Comparison of ENCODE assay signal across 11 cellular contexts in genomic region chr2:67649331-67650071, GRCh38.
A peak's percentile ranks its signal among the peaks of the same experiment; 100 is the strongest.
DNase-seq lines count a peak whose midpoint lies in the region; ATAC-seq and TF ChIP-seq lines count a peak whose summit lies in the region.
"Had no signal": no experiment of that assay in that cellular context is flagged by ENCODE, and none has a peak within 500 bp of the region (broad histone marks: within the 10 kb centered on the region; RNA-seq: fewer than 3 reads in every experiment).

No MANE protein-coding gene starts in this region.

- DNase-seq in NCI-H2081 (lab: John Stamatoyannopoulos, UW) (peak; percentile 8 to 64), NCI-H2081 treated with DMSO at 0.1 percent for 48 hours (lab: John Stamatoyannopoulos, UW) (no peak), type B pancreatic cell (ENCODE audit: extremely low spot score, unreplicated experiment) (no peak), GDM1 (lab: John Stamatoyannopoulos, UW) (no peak), hypothalamus (lab: John Stamatoyannopoulos, UW) (no peak)
- DNase-seq: 8988T; activated T-cell treated with anti-CD3 and anti-CD28 coated beads, Interleukin-2, amount 50 U/mL, for 48 hours had no signal

- H3K27ac ChIP-seq in liver (ENCODE audit: low read depth in 1 of 2, low read length in 2 of 2), result peak overlapping the region in 1 of 2 donors; percentile 19

- H3K9ac ChIP-seq in liver (ENCODE audit: low read depth in 1 of 2, low read length in 2 of 2), result no peak overlapping the region

- peaks cover 34% of the 10 kb centered on the region for H3K4me1 Mint-ChIP-seq in brain
- H3K4me1 Mint-ChIP-seq in type B pancreatic cell (ENCODE audit: unreplicated experiment), result peaks cover 42% of the 10 kb centered on the region

- peak in 1 of 2 donors; percentile 4 for TF ChIP-seq RAD21 in liver (IDR thresholded peaks at IDR 0.05)

- WGBS in liver, result 69% methylated on average over 8 of the region's 8 CpGs

- no peak for TF ChIP-seq CTCF in brain (conservative IDR thresholded peaks at IDR 0.05)
- no peak for TF ChIP-seq CTCF in liver (IDR thresholded peaks at IDR 0.05; ENCODE audit: low read depth, low read length, missing input control)
- TF ChIP-seq CTCF in type B pancreatic cell (conservative IDR thresholded peaks at IDR 0.05), result no peak

- no peaks in the 10 kb centered on the region for H3K27me3 ChIP-seq in liver (ENCODE audit: control insufficient read depth in 4 of 4, insufficient read depth in 4 of 4, low read length in 3 of 4)

- H3K9me3 ChIP-seq in liver (ENCODE audit: control insufficient read depth in 4 of 4, low read length in 3 of 4), result peaks cover 2 to 9% (median 5%) of the 10 kb centered on the region in 4 donors

- no peaks in the 10 kb centered on the region for H3K36me3 ChIP-seq in liver (ENCODE audit: control insufficient read depth in 4 of 4, insufficient read depth in 3 of 4, low read depth in 1 of 4, low read length in 3 of 4)

- H3K4me3 ChIP-seq in liver (ENCODE audit: low read depth in 1 of 3, low read length in 3 of 3), result no peak overlapping the region

- ATAC-seq in GM19351 (IDR thresholded peaks at IDR 0.05; ENCODE audit: unreplicated experiment), result no peak
- ATAC-seq: Panc1 had no signal

- H3K27ac Mint-ChIP-seq in brain (peak overlapping the region in 3 of 5 experiments; percentile 80 to 88 (median 87)), type B pancreatic cell (peak overlapping the region; percentile 15)

- no peaks in the 10 kb centered on the region for H3K4me1 ChIP-seq in liver (ENCODE audit: control insufficient read depth in 4 of 4, insufficient read depth in 4 of 4, low read length in 3 of 4)

- H3K36me3 Mint-ChIP-seq in brain (peaks cover 6% of the 10 kb centered on the region), type B pancreatic cell (no peaks in the 10 kb centered on the region)

- peak overlapping the region in 1 of 5 experiments; percentile 10 for H3K4me3 Mint-ChIP-seq in brain
- H3K4me3 Mint-ChIP-seq in type B pancreatic cell, result peak overlapping the region; percentile 37

- no peaks in the 10 kb centered on the region for H3K27me3 Mint-ChIP-seq in brain
- peaks cover 5% of the 10 kb centered on the region for H3K27me3 Mint-ChIP-seq in type B pancreatic cell

- H3K9me3 Mint-ChIP-seq in brain (peaks cover 0 to 20% (median 12%) of the 10 kb centered on the region in 5 experiments), type B pancreatic cell (no peaks in the 10 kb centered on the region)

TF ChIP-seq in liver, 16 proteins besides CTCF, POLR2A, EP300 and RAD21:
- peak; percentile 70 for TF ChIP-seq NR2F2 (IDR thresholded peaks at IDR 0.05)
- TF ChIP-seq, protein P1, sequence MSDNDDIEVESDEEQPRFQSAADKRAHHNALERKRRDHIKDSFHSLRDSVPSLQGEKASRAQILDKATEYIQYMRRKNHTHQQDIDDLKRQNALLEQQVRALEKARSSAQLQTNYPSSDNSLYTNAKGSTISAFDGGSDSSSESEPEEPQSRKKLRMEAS (IDR thresholded peaks at IDR 0.05), result no peak

Comparison
In these comparisons a context has a peak if more than half of its experiments do, and no peak if none do; other contexts are left out.
1. DNase-seq: peak in NCI-H2081 (2 of 2); none in NCI-H2081 treated with DMSO at 0.1 percent for 48 hours (single experiment), type B pancreatic cell (single experiment), GDM1 (single experiment) and hypothalamus (0 of 51).